Comparison of ENCODE assay signal across 2 cellular contexts in the genomic region with DNA sequence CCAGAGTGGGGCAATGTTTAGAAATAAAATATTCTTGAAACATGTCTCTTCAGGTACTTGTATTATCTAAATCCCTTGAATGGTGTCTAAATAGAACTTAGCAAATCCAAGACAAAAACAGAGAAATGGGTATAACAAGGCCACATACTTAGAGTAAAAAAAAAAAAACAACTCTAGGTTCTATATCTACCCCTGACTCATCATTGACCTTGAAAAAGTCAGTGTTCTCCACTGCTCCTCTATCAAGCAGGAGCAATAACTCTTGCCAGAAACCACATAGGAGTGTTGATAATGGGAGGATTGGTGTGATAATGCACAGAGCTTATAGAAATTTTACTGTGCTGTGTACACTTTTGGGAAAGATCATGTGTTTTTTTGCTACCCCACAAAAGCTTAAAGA.
TF ChIP-seq lines count a peak whose summit lies in the region.

No MANE protein-coding gene starts in this region.

TF ChIP-seq in IMR-90, 13 proteins besides CTCF, POLR2A, EP300 and RAD21 (continued from another document):
- TF ChIP-seq, protein P1, sequence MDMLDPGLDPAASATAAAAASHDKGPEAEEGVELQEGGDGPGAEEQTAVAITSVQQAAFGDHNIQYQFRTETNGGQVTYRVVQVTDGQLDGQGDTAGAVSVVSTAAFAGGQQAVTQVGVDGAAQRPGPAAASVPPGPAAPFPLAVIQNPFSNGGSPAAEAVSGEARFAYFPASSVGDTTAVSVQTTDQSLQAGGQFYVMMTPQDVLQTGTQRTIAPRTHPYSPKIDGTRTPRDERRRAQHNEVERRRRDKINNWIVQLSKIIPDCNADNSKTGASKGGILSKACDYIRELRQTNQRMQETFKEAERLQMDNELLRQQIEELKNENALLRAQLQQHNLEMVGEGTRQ (IDR thresholded peaks at IDR 0.05; ENCODE audit: low read depth, low read length): no peak
- TF ChIP-seq ELK1 (IDR thresholded peaks at IDR 0.05; ENCODE audit: borderline replicate concordance, low read depth, low read length): no peak
- TF ChIP-seq MAZ (IDR thresholded peaks at IDR 0.05; ENCODE audit: borderline replicate concordance, low read depth, low read length): no peak
- no peak for TF ChIP-seq CEBPB (IDR thresholded peaks at IDR 0.05; ENCODE audit: low read depth, low read length)
- TF ChIP-seq NFE2L2 (IDR thresholded peaks at IDR 0.05; ENCODE audit: low read depth, low read length): no peak
- no peak for TF ChIP-seq MAFK (IDR thresholded peaks at IDR 0.05; ENCODE audit: low read depth, low read length)
- no peak for TF ChIP-seq BHLHE40 (IDR thresholded peaks at IDR 0.05; ENCODE audit: low read depth, low read length)
TF ChIP-seq in IMR-90: peak in this region for 0.

TF ChIP-seq in neural cell, 6 proteins besides CTCF, POLR2A, EP300 and RAD21 (continued from another document):
- TF ChIP-seq REST (IDR thresholded peaks at IDR 0.05; ENCODE audit: borderline replicate concordance): no peak
- no peak for TF ChIP-seq TAF1 (IDR thresholded peaks at IDR 0.05; ENCODE audit: low read depth)
- no peak for TF ChIP-seq SMC3 (conservative IDR thresholded peaks at IDR 0.05; ENCODE audit: poor library complexity)
- no peak for TF ChIP-seq POLR2AphosphoS5 (IDR thresholded peaks at IDR 0.05)
- no peak for TF ChIP-seq EZH2 (IDR thresholded peaks at IDR 0.05; ENCODE audit: borderline replicate concordance, insufficient read depth, low read length, poor library complexity, severe bottlenecking)
